In the genomic region with DNA sequence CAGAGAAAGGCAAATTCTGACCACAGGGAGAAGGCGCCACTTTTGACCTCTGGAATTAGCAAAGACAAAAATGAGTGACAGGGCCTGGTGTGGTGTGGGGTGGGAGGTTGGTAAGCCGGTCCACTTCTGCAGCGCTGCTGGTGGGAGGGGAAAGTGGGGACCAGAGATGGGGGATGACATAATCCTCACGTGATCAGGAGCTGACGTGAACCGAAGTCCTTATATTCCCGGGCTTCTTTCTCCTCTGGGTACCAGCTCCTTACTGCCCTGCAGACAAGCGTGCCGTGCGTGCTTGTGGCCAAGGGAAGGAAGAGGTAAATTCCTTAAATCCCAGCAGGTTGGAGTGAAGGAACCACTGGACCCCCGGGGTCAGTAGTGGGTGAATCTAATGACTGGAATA, we compare ENCODE assay signal across 9 cellular contexts. TPM values are rescaled to one million over a fixed set of nuclear protein-coding genes. Genes with fewer than 3 reads are reported as not detected.
DNase-seq lines count a peak whose midpoint lies in the region; ATAC-seq and TF ChIP-seq lines count a peak whose summit lies in the region.
"Had no signal": no experiment of that assay in that cellular context is flagged by ENCODE, and none has a peak within 500 bp of the region (broad histone marks: within the 10 kb centered on the region; RNA-seq: fewer than 3 reads in every experiment).

A gene with protein sequence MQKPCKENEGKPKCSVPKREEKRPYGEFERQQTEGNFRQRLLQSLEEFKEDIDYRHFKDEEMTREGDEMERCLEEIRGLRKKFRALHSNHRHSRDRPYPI (plus strand): TSS at position 249 of the 400 bp plus-strand sequence. CDS start 1,165 bp downstream, outside the sequence.

- H3F3A ChIP-seq in PC-9 (ENCODE audit: insufficient read depth, low read depth): no peaks in the 10 kb centered on the region

- H3K9ac ChIP-seq in ES-I3 (ENCODE audit: low read depth, low read length): peak within 1 kb of the TSS; percentile 50

- in situ Hi-C loops in brain microvascular endothelial cell (cut with HindIII; ENCODE audit: low pct_ligation_motif_present, low sequenced_read_pairs): no loop called here

- H3K4me1 ChIP-seq in ES-I3 (ENCODE audit: insufficient read depth, low read length) (peaks cover 16% of the 10 kb centered on the region), psoas muscle (no peaks in the 10 kb centered on the region), PC-9 (replicated peaks; ENCODE audit: insufficient read depth) (no peaks in the 10 kb centered on the region)

- H3K27ac ChIP-seq in brain microvascular endothelial cell (no peak within 1 kb of the TSS), psoas muscle (no peak within 1 kb of the TSS), PC-9 (no peak within 1 kb of the TSS)

- H3K4me2 ChIP-seq in PC-9: no peak within 1 kb of the TSS

- H2AFZ ChIP-seq in PC-9: no peak within 1 kb of the TSS

- BruUV-seq in PC-9 (replicated peaks; lab: Mats Ljungman, UMichigan): no TSS peak

- H3K4me3 ChIP-seq in brain microvascular endothelial cell (ENCODE audit: low read depth, low read length): peak within 1 kb of the TSS; percentile 53
- peak within 1 kb of the TSS; percentile 30 for H3K4me3 ChIP-seq in psoas muscle
- no peak within 1 kb of the TSS for H3K4me3 ChIP-seq in PC-9
- H3K4me3 ChIP-seq: mucosa of descending colon had no signal

- CTCF ChIA-PET in PC-9 (lab: Charles Lee): no interaction called here

- H3K79me2 ChIP-seq in PC-9 (ENCODE audit: low read depth): no peaks in the 10 kb centered on the region

- no peak for TF ChIP-seq CTCF in brain microvascular endothelial cell (IDR thresholded peaks at IDR 0.05; ENCODE audit: low read depth, low read length, missing control alignments)
- no peak for TF ChIP-seq CTCF in psoas muscle (IDR thresholded peaks at IDR 0.05)
- TF ChIP-seq CTCF in PC-9 (conservative IDR thresholded peaks at IDR 0.05): no peak

- H3K36me3 ChIP-seq in ES-I3 (ENCODE audit: insufficient read depth, low read length): no peaks in the 10 kb centered on the region
- H3K36me3 ChIP-seq in brain microvascular endothelial cell (replicated peaks): no peaks in the 10 kb centered on the region
- H3K36me3 ChIP-seq in psoas muscle (ENCODE audit: insufficient read depth in 1 of 2, low read depth in 1 of 2): no peaks in the 10 kb centered on the region
- H3K36me3 ChIP-seq in PC-9 (ENCODE audit: low read depth): no peaks in the 10 kb centered on the region

- intact Hi-C loops in psoas muscle (cut with DNase I) (no loop called here), PC-9 (cut with micrococcal nuclease; ENCODE audit: unreplicated experiment) (no loop called here)

- H4K20me1 ChIP-seq in PC-9 (ENCODE audit: insufficient read depth): no peaks in the 10 kb centered on the region

- peak in 1 of 4 donors; percentile 42 for ATAC-seq in psoas muscle
- ATAC-seq in HG03135 (IDR thresholded peaks at IDR 0.05; ENCODE audit: unreplicated experiment): no peak
- ATAC-seq in GM19324 (IDR thresholded peaks at IDR 0.05; ENCODE audit: low FRiP score, unreplicated experiment): no peak
- ATAC-seq: mucosa of descending colon had no signal

- POLR2A ChIA-PET in PC-9 (lab: Charles Lee; ENCODE audit: unreplicated experiment): no interaction called here

- DNase-seq in brain microvascular endothelial cell: no peak
- DNase-seq in hypothalamus (lab: John Stamatoyannopoulos, UW): peak in 46 of 51 donors; percentile 0 to 79 (median 40)
- peak in 1 of 2 donors; percentile 44 for DNase-seq in psoas muscle
- no peak for DNase-seq in PC-9
- DNase-seq in stimulated activated CD4-positive, alpha-beta T cell treated with anti-CD3 and anti-CD28 coated beads, Interleukin-2, amount 100 ng/mL, for 24 hours: no peak

- 0 to 21% (median 8%) methylated on average over 7 to 11 of the region's 11 CpGs for WGBS in psoas muscle, 3 donors

- H3K9me2 ChIP-seq in PC-9 (ENCODE audit: insufficient read depth): no peaks in the 10 kb centered on the region

- no peaks in the 10 kb centered on the region for H3K9me3 ChIP-seq in ES-I3 (ENCODE audit: control insufficient read depth, insufficient read depth, low read length)
- no peaks in the 10 kb centered on the region for H3K9me3 ChIP-seq in psoas muscle
- H3K9me3 ChIP-seq in PC-9 (ENCODE audit: insufficient read depth, low read depth): no peaks in the 10 kb centered on the region
- H3K9me3 ChIP-seq: mucosa of descending colon had no signal

- H3K27me3 ChIP-seq in brain microvascular endothelial cell (replicated peaks) (no peaks in the 10 kb centered on the region), psoas muscle (ENCODE audit: insufficient read depth in 3 of 3, low read length in 2 of 3) (peaks cover 0 to 41% (median 0%) of the 10 kb centered on the region in 3 donors), PC-9 (ENCODE audit: insufficient read depth, low read depth) (no peaks in the 10 kb centered on the region)

RNA-seq across cellular contexts. Expression of the gene that starts here (rescaled TPM):
- total RNA-seq in psoas muscle (10 to 100 TPM in 1 of 4 donors, 1 to 10 TPM in 2, under 1 TPM in 1; 0.78 to 11.8 (median 1.1) TPM), PC-9 (2021) (not detected in 2 replicates)
- polyA plus RNA-seq in psoas muscle: 1 to 10 TPM; 1.3 to 1.4 (median 1.4) TPM

Comparison
In these comparisons a context has a peak if more than half of its experiments do, and no peak if none do; other contexts are left out.
1. DNase-seq: peak in hypothalamus (46 of 51); none in brain microvascular endothelial cell (single experiment), PC-9 (0 of 2) and stimulated activated CD4-positive, alpha-beta T cell treated with anti-CD3 and anti-CD28 coated beads, Interleukin-2, amount 100 ng/mL, for 24 hours (0 of 2).